ENCODE assay signal across 8 cellular contexts in genomic region chr19:18542936-18543813, GRCh38. TPM values are rescaled to one million over a fixed set of nuclear protein-coding genes. Genes with fewer than 3 reads are reported as not detected.
DNase-seq lines count a peak whose midpoint lies in the region; ATAC-seq and TF ChIP-seq lines count a peak whose summit lies in the region.

FKBP8 (minus strand) TSS chr19:18543573; CDS start chr19:18541970, 1,603 bp downstream.

- H3K36me3 ChIP-seq in GM23338 (ENCODE audit: insufficient read depth) = peaks cover 15% of the 10 kb centered on the region

- H3F3A ChIP-seq in GM23338 (replicated peaks; ENCODE audit: low read depth) = peaks cover 23% of the 10 kb centered on the region

- DNase-seq in DMS53 treated with DMSO at 0.1 percent for 48 hours (lab: John Stamatoyannopoulos, UW; ENCODE audit: unreplicated experiment) (peak; percentile 66), GM23338 (ENCODE audit: low spot score) (peak; percentile 97), LNCaP clone FGC (ENCODE audit: low read depth) (peak; percentile 64), SHP77 (lab: John Stamatoyannopoulos, UW) (peak; percentile 90 to 93), fibroblast of peridontal ligament (ENCODE audit: extremely low read depth) (peak; percentile 79)
- DNase-seq in activated T-helper 9 cell treated with anti-CD3 and anti-CD28 coated beads, Interleukin-2, amount 50 U/mL, for 16 hours (ENCODE audit: low read depth) = peak; percentile 91
- peak; percentile 94 for DNase-seq in natural killer cell treated with Interleukin-12 subunit alpha and Interleukin-12 subunit beta and Interleukin-15 and Interleukin-18, amount 100 ng/mL, for 72 hours (ENCODE audit: low spot score)
- peak; percentile 79 to 91 (median 90) for DNase-seq in stimulated activated naive CD4-positive, alpha-beta T cell (lab: John Stamatoyannopoulos, UW)

- H3K27me3 Mint-ChIP-seq in GM23338 (ENCODE audit: insufficient read depth, low read depth, poor library complexity) = peaks cover 6% of the 10 kb centered on the region
- no peaks in the 10 kb centered on the region for H3K27me3 Mint-ChIP-seq in natural killer cell treated with Interleukin-12 subunit alpha and Interleukin-12 subunit beta and Interleukin-15 and Interleukin-18, amount 100 ng/mL, for 72 hours

- peak within 1 kb of the TSS; percentile 75 for H2AFZ ChIP-seq in GM23338

- TF ChIP-seq CTCF in GM23338 (conservative IDR thresholded peaks at IDR 0.05; ENCODE audit: low read depth in 2 of 2) (no peak), LNCaP clone FGC (IDR thresholded peaks at IDR 0.05; ENCODE audit: control insufficient read depth, extremely low read depth, insufficient read depth) (no peak)

- H3K4me3 ChIP-seq in GM23338 (peak within 1 kb of the TSS; percentile 66), LNCaP clone FGC (ENCODE audit: low read depth, low read length) (peak within 1 kb of the TSS; percentile 76)

- H3K4me3 Mint-ChIP-seq in GM23338 = peak within 1 kb of the TSS; percentile 89
- peak within 1 kb of the TSS; percentile 92 for H3K4me3 Mint-ChIP-seq in natural killer cell treated with Interleukin-12 subunit alpha and Interleukin-12 subunit beta and Interleukin-15 and Interleukin-18, amount 100 ng/mL, for 72 hours

- peak within 1 kb of the TSS; percentile 93 for H3K27ac Mint-ChIP-seq in GM23338
- H3K27ac Mint-ChIP-seq in natural killer cell treated with Interleukin-12 subunit alpha and Interleukin-12 subunit beta and Interleukin-15 and Interleukin-18, amount 100 ng/mL, for 72 hours = peak within 1 kb of the TSS; percentile 85 to 93

- no peaks in the 10 kb centered on the region for H3K27me3 ChIP-seq in GM23338 (ENCODE audit: insufficient read depth)

- ATAC-seq in GM23338 = peak; percentile 95
- peak; percentile 98 to 99 for ATAC-seq in natural killer cell treated with Interleukin-12 subunit alpha and Interleukin-12 subunit beta and Interleukin-15 and Interleukin-18, amount 100 ng/mL, for 72 hours

- no peaks in the 10 kb centered on the region for H4K20me1 ChIP-seq in GM23338 (replicated peaks; ENCODE audit: insufficient read depth)

- peak within 1 kb of the TSS; percentile 86 for H3K4me2 ChIP-seq in GM23338

- no peaks in the 10 kb centered on the region; the same call in 2 of the 3 replicates for H3K9me3 Mint-ChIP-seq in GM23338
- no peaks in the 10 kb centered on the region for H3K9me3 Mint-ChIP-seq in natural killer cell treated with Interleukin-12 subunit alpha and Interleukin-12 subunit beta and Interleukin-15 and Interleukin-18, amount 100 ng/mL, for 72 hours

- no peaks in the 10 kb centered on the region for H3K4me1 ChIP-seq in GM23338 (ENCODE audit: insufficient read depth)

- peaks cover 38% of the 10 kb centered on the region for H3K36me3 Mint-ChIP-seq in GM23338 (ENCODE audit: low read depth)
- H3K36me3 Mint-ChIP-seq in natural killer cell treated with Interleukin-12 subunit alpha and Interleukin-12 subunit beta and Interleukin-15 and Interleukin-18, amount 100 ng/mL, for 72 hours = no peaks in the 10 kb centered on the region

- no peaks in the 10 kb centered on the region for H3K9me2 ChIP-seq in GM23338 (ENCODE audit: insufficient read depth)

- 0 out of 2 replicates have a peak within 1 kb of the TSS, but pooled peaks have one; percentile 26 for H3K27ac ChIP-seq in GM23338 (ENCODE audit: low read depth)

- H3K79me2 ChIP-seq in GM23338 (replicated peaks; ENCODE audit: insufficient read depth) = peaks cover 9% of the 10 kb centered on the region

- peaks cover 10% of the 10 kb centered on the region for H3K4me1 Mint-ChIP-seq in GM23338
- H3K4me1 Mint-ChIP-seq in natural killer cell treated with Interleukin-12 subunit alpha and Interleukin-12 subunit beta and Interleukin-15 and Interleukin-18, amount 100 ng/mL, for 72 hours (ENCODE audit: low read depth in 2 of 2) = peaks cover 24 to 26% of the 10 kb centered on the region in 2 donors

TF ChIP-seq in GM23338, 12 proteins besides CTCF, POLR2A, EP300 and RAD21:
- no peak for TF ChIP-seq STAT1 (IDR thresholded peaks at IDR 0.05; ENCODE audit: unreplicated experiment)
- TF ChIP-seq, protein P1, sequence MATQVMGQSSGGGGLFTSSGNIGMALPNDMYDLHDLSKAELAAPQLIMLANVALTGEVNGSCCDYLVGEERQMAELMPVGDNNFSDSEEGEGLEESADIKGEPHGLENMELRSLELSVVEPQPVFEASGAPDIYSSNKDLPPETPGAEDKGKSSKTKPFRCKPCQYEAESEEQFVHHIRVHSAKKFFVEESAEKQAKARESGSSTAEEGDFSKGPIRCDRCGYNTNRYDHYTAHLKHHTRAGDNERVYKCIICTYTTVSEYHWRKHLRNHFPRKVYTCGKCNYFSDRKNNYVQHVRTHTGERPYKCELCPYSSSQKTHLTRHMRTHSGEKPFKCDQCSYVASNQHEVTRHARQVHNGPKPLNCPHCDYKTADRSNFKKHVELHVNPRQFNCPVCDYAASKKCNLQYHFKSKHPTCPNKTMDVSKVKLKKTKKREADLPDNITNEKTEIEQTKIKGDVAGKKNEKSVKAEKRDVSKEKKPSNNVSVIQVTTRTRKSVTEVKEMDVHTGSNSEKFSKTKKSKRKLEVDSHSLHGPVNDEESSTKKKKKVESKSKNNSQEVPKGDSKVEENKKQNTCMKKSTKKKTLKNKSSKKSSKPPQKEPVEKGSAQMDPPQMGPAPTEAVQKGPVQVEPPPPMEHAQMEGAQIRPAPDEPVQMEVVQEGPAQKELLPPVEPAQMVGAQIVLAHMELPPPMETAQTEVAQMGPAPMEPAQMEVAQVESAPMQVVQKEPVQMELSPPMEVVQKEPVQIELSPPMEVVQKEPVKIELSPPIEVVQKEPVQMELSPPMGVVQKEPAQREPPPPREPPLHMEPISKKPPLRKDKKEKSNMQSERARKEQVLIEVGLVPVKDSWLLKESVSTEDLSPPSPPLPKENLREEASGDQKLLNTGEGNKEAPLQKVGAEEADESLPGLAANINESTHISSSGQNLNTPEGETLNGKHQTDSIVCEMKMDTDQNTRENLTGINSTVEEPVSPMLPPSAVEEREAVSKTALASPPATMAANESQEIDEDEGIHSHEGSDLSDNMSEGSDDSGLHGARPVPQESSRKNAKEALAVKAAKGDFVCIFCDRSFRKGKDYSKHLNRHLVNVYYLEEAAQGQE (IDR thresholded peaks at IDR 0.05; ENCODE audit: unreplicated experiment) = no peak

RNA-seq across cellular contexts. Expression of gene FKBP8, which starts in this region (rescaled TPM):
- total RNA-seq in GM23338 (2014; rRNA removed; shearing (Covaris generic)) = 291 and 367 TPM in 2 replicates
- polyA plus RNA-seq in GM23338 (2016; fragmentation: Nextera tagmentation; extraction: Ambion mirVana) = 158 and 164 TPM in 2 replicates
- 100 to 1,000 TPM; 199 to 208 TPM for total RNA-seq in natural killer cell treated with Interleukin-12 subunit alpha and Interleukin-12 subunit beta and Interleukin-15 and Interleukin-18, amount 100 ng/mL, for 72 hours

Comparison
In these comparisons a context has a peak if more than half of its experiments do, and no peak if none do; other contexts are left out.
1. Peak in every context shown above with its lines: DNase-seq, ATAC-seq, H3K4me3 ChIP-seq and H3K27ac ChIP-seq.